37 cellular contexts compared by ENCODE assay signal in the genomic region with DNA sequence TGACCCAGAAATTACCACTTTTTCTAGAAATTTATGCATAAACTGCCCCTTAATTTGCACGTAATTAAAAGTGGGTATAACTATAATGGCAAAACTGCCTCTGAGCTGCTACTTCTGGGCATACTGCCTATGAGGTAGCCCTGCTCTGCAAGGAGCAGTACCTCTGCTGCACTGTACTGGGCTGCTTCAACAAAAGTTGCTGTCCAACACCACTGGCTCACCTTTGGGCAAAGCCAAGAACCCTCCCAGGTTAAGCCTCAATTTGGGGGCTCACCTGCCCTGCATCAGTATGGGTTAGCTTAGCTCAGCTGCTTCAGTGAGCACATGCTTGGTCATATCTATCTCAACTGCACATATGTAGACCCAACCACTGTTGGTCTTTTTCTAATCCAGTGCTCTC.
"Had no signal": no experiment of that assay in that cellular context is flagged by ENCODE, and none has a peak within 500 bp of the region (broad histone marks: within the 10 kb centered on the region; RNA-seq: fewer than 3 reads in every experiment).

No MANE protein-coding gene starts in this region.

- H3K4me3 ChIP-seq: body of pancreas, breast epithelium had no signal

- H3K27ac Mint-ChIP-seq: activated B cell treated with CpG ODN at 0.5 μM for 24 hours; activated CD4-positive, alpha-beta memory T cell treated with anti-CD3 and anti-CD28 coated beads for 36 hours; activated CD4-positive, alpha-beta T cell treated with anti-CD3 and anti-CD28 coated beads, Interleukin-2, amount 10 ng/mL, durations not matched to agents 24 days and 14 days; activated CD8-positive, alpha-beta T cell treated with anti-CD3 and anti-CD28 coated beads for 36 hours; activated naive CD4-positive, alpha-beta T cell treated with anti-CD3 and anti-CD28 coated beads, Interleukin-2, amount 10 ng/mL, durations not matched to agents 7 days and 5 days; activated naive CD4-positive, alpha-beta T cell treated with anti-CD3 and anti-CD28 coated beads, Interleukin-2, amount 50 U/mL, for 24 hours; activated naive CD8-positive, alpha-beta T cell; activated naive CD8-positive, alpha-beta T cell treated with anti-CD3 and anti-CD28 coated beads, Interleukin-2, amount 10 ng/mL, durations not matched to agents 7 days and 5 days; activated naive CD8-positive, alpha-beta T cell treated with anti-CD3 and anti-CD28 coated beads, Interleukin-2, amount 50 U/mL, for 24 hours; activated T-cell treated with anti-CD3 and anti-CD28 coated beads, Interleukin-2, amount 50 U/mL, for 72 hours; activated T-helper 1 cell treated with anti-CD3 and anti-CD28 coated beads, Interleukin-12 subunit alpha, Interleukin-12 subunit beta, Interleukin-2, Interleukin-4 antibody, amounts not matched to agents 30 ng/mL and 10 ng/mL and 1 ng/mL, durations not matched to agents 14 hours and 24 hours and 36 hours; activated T-helper 2 cell treated with anti-CD3 and anti-CD28 coated beads, Interferon-gamma antibody, Interleukin-2, Interleukin-4, amounts not matched to agents 10 μg/mL and 5 μg/mL and 100 μg/mL, durations not matched to agents 14 hours and 24 hours and 36 hours; T-helper 1 cell treated with Interleukin-12 subunit alpha and Interleukin-12 subunit beta and Interleukin-4 antibody, amounts not matched to agents 30 μg/mL and 1 μg/mL, for 36 hours; T-helper 2 cell treated with Interferon-gamma antibody and Interleukin-4, amounts not matched to agents 5 μg/mL and 100 μg/mL, for 36 hours had no signal

- H3K4me3 Mint-ChIP-seq: activated B cell treated with CpG ODN at 0.5 μM for 24 hours; activated CD4-positive, alpha-beta memory T cell treated with anti-CD3 and anti-CD28 coated beads for 36 hours; activated CD4-positive, alpha-beta T cell treated with anti-CD3 and anti-CD28 coated beads, Interleukin-2, amount 10 ng/mL, durations not matched to agents 24 days and 14 days; activated CD8-positive, alpha-beta T cell treated with anti-CD3 and anti-CD28 coated beads for 36 hours; activated naive CD4-positive, alpha-beta T cell treated with anti-CD3 and anti-CD28 coated beads, Interleukin-2, amount 10 ng/mL, durations not matched to agents 7 days and 5 days; activated naive CD4-positive, alpha-beta T cell treated with anti-CD3 and anti-CD28 coated beads, Interleukin-2, amount 50 U/mL, for 24 hours; activated naive CD8-positive, alpha-beta T cell; activated naive CD8-positive, alpha-beta T cell treated with anti-CD3 and anti-CD28 coated beads, Interleukin-2, amount 10 ng/mL, durations not matched to agents 7 days and 5 days; activated naive CD8-positive, alpha-beta T cell treated with anti-CD3 and anti-CD28 coated beads, Interleukin-2, amount 50 U/mL, for 24 hours; activated T-cell treated with anti-CD3 and anti-CD28 coated beads, Interleukin-2, amount 50 U/mL, for 4 hours; activated T-cell treated with anti-CD3 and anti-CD28 coated beads, Interleukin-2, amount 50 U/mL, for 72 hours; activated T-helper 1 cell treated with anti-CD3 and anti-CD28 coated beads, Interleukin-12 subunit alpha, Interleukin-12 subunit beta, Interleukin-2, Interleukin-4 antibody, amounts not matched to agents 30 ng/mL and 10 ng/mL and 1 ng/mL, durations not matched to agents 14 hours and 24 hours and 36 hours; T-helper 1 cell treated with Interleukin-12 subunit alpha and Interleukin-12 subunit beta and Interleukin-4 antibody, amounts not matched to agents 30 μg/mL and 1 μg/mL, for 36 hours; T-helper 2 cell treated with Interferon-gamma antibody and Interleukin-4, amounts not matched to agents 5 μg/mL and 100 μg/mL, for 36 hours had no signal

- H3K27me3 ChIP-seq: body of pancreas, brain microvascular endothelial cell, breast epithelium had no signal

- FAIRE-seq: astrocyte, TTC549 had no signal

- H3K36me3 Mint-ChIP-seq: activated naive CD4-positive, alpha-beta T cell treated with anti-CD3 and anti-CD28 coated beads, Interleukin-2, amount 50 U/mL, for 24 hours; activated naive CD8-positive, alpha-beta T cell had no signal

- H3K36me3 ChIP-seq: brain microvascular endothelial cell, breast epithelium had no signal

- H3K9me3 ChIP-seq: body of pancreas, breast epithelium had no signal

- H3K27me3 Mint-ChIP-seq: activated B cell treated with CpG ODN at 0.5 μM for 24 hours; activated CD4-positive, alpha-beta memory T cell treated with anti-CD3 and anti-CD28 coated beads for 36 hours; activated CD4-positive, alpha-beta T cell treated with anti-CD3 and anti-CD28 coated beads, Interleukin-2, amount 10 ng/mL, durations not matched to agents 24 days and 14 days; activated CD8-positive, alpha-beta T cell treated with anti-CD3 and anti-CD28 coated beads for 36 hours; activated naive CD4-positive, alpha-beta T cell treated with anti-CD3 and anti-CD28 coated beads, Interleukin-2, amount 10 ng/mL, durations not matched to agents 7 days and 5 days; activated naive CD4-positive, alpha-beta T cell treated with anti-CD3 and anti-CD28 coated beads, Interleukin-2, amount 50 U/mL, for 24 hours; activated naive CD8-positive, alpha-beta T cell; activated naive CD8-positive, alpha-beta T cell treated with anti-CD3 and anti-CD28 coated beads, Interleukin-2, amount 10 ng/mL, durations not matched to agents 7 days and 5 days; activated naive CD8-positive, alpha-beta T cell treated with anti-CD3 and anti-CD28 coated beads, Interleukin-2, amount 50 U/mL, for 24 hours had no signal

- H3K27ac ChIP-seq: body of pancreas, brain microvascular endothelial cell, breast epithelium, VCaP had no signal

- DNase-seq: activated B cell treated with CpG ODN at 0.5 μM for 24 hours; activated CD4-positive, alpha-beta memory T cell treated with anti-CD3 and anti-CD28 coated beads for 36 hours; activated CD4-positive, alpha-beta T cell treated with anti-CD3 and anti-CD28 coated beads for 4 hours; activated CD4-positive, alpha-beta T cell treated with anti-CD3 and anti-CD28 coated beads, Interleukin-2, amount 10 ng/mL, durations not matched to agents 24 days and 14 days; activated CD4-positive, alpha-beta T cell treated with anti-CD3 and anti-CD28 coated beads, Interleukin-2, amount 50 U/mL, for 1 hour; activated CD4-positive, alpha-beta T cell treated with anti-CD3 and anti-CD28 coated beads, Interleukin-2, amount 50 U/mL, for 4 hours; activated CD4-positive, CD25-positive, alpha-beta regulatory T cell treated with anti-CD3 and anti-CD28 coated beads, Interleukin-2, amount 50 U/mL, for 72 hours; activated CD8-positive, alpha-beta memory T cell treated with anti-CD3 and anti-CD28 coated beads, Interleukin-2, amount 50 U/mL, for 4 hours; activated CD8-positive, alpha-beta T cell treated with anti-CD3 and anti-CD28 coated beads for 36 hours; activated effector memory CD4-positive, alpha-beta T cell treated with Interleukin-2 at 50 U/mL for 16 hours; activated gamma-delta T cell; activated naive CD4-positive, alpha-beta T cell treated with anti-CD3 and anti-CD28 coated beads, Interleukin-2, amount 10 ng/mL, durations not matched to agents 7 days and 5 days; activated naive CD4-positive, alpha-beta T cell treated with Interleukin-2 at 50 U/mL for 16 hours; activated naive CD8-positive, alpha-beta T cell treated with anti-CD3 and anti-CD28 coated beads, Interleukin-2, amount 10 ng/mL, durations not matched to agents 7 days and 5 days; activated naive CD8-positive, alpha-beta T cell treated with anti-CD3 and anti-CD28 coated beads, Interleukin-2, amount 50 U/mL, for 24 hours; activated T-cell treated with anti-CD3 and anti-CD28 coated beads for 4 hours; activated T-cell treated with anti-CD3 and anti-CD28 coated beads, Interleukin-2, amount 50 U/mL, for 1 hour; activated T-cell treated with anti-CD3 and anti-CD28 coated beads, Interleukin-2, amount 50 U/mL, for 4 hours; activated T-cell treated with anti-CD3 and anti-CD28 coated beads, Interleukin-2, amount 50 U/mL, for 72 hours; amygdala; anterior cingulate cortex; body of pancreas; brain microvascular endothelial cell; central memory CD4-positive, alpha-beta T cell; T-helper 1 cell; T-helper 2 cell; T-helper 9 cell had no signal

- H3K4me1 ChIP-seq: breast epithelium had no signal

- H3K9me3 Mint-ChIP-seq: activated B cell treated with CpG ODN at 0.5 μM for 24 hours; activated CD4-positive, alpha-beta memory T cell treated with anti-CD3 and anti-CD28 coated beads for 36 hours; activated CD4-positive, alpha-beta T cell treated with anti-CD3 and anti-CD28 coated beads, Interleukin-2, amount 10 ng/mL, durations not matched to agents 24 days and 14 days; activated CD8-positive, alpha-beta T cell treated with anti-CD3 and anti-CD28 coated beads for 36 hours; activated naive CD4-positive, alpha-beta T cell treated with anti-CD3 and anti-CD28 coated beads, Interleukin-2, amount 10 ng/mL, durations not matched to agents 7 days and 5 days; activated naive CD4-positive, alpha-beta T cell treated with anti-CD3 and anti-CD28 coated beads, Interleukin-2, amount 50 U/mL, for 24 hours; activated naive CD8-positive, alpha-beta T cell treated with anti-CD3 and anti-CD28 coated beads, Interleukin-2, amount 10 ng/mL, durations not matched to agents 7 days and 5 days; activated naive CD8-positive, alpha-beta T cell treated with anti-CD3 and anti-CD28 coated beads, Interleukin-2, amount 50 U/mL, for 24 hours; activated T-cell treated with anti-CD3 and anti-CD28 coated beads, Interleukin-2, amount 50 U/mL, for 4 hours; activated T-cell treated with anti-CD3 and anti-CD28 coated beads, Interleukin-2, amount 50 U/mL, for 72 hours; activated T-helper 1 cell treated with anti-CD3 and anti-CD28 coated beads, Interleukin-12 subunit alpha, Interleukin-12 subunit beta, Interleukin-2, Interleukin-4 antibody, amounts not matched to agents 30 ng/mL and 10 ng/mL and 1 ng/mL, durations not matched to agents 14 hours and 24 hours and 36 hours; activated T-helper 2 cell treated with anti-CD3 and anti-CD28 coated beads, Interferon-gamma antibody, Interleukin-2, Interleukin-4, amounts not matched to agents 10 μg/mL and 5 μg/mL and 100 μg/mL, durations not matched to agents 14 hours and 24 hours and 36 hours; T-helper 1 cell treated with Interleukin-12 subunit alpha and Interleukin-12 subunit beta and Interleukin-4 antibody, amounts not matched to agents 30 μg/mL and 1 μg/mL, for 36 hours; T-helper 2 cell treated with Interferon-gamma antibody and Interleukin-4, amounts not matched to agents 5 μg/mL and 100 μg/mL, for 36 hours had no signal

- ATAC-seq: activated CD8-positive, alpha-beta T cell treated with anti-CD3 and anti-CD28 coated beads for 36 hours; activated naive CD8-positive, alpha-beta T cell treated with anti-CD3 and anti-CD28 coated beads, Interleukin-2, amount 50 U/mL, for 24 hours; activated T-cell treated with anti-CD3 and anti-CD28 coated beads, Interleukin-2, amount 50 U/mL, for 4 hours; activated T-cell treated with anti-CD3 and anti-CD28 coated beads, Interleukin-2, amount 50 U/mL, for 72 hours; body of pancreas had no signal
